ENCODE assay signal across 10 cellular contexts in the genomic region with DNA sequence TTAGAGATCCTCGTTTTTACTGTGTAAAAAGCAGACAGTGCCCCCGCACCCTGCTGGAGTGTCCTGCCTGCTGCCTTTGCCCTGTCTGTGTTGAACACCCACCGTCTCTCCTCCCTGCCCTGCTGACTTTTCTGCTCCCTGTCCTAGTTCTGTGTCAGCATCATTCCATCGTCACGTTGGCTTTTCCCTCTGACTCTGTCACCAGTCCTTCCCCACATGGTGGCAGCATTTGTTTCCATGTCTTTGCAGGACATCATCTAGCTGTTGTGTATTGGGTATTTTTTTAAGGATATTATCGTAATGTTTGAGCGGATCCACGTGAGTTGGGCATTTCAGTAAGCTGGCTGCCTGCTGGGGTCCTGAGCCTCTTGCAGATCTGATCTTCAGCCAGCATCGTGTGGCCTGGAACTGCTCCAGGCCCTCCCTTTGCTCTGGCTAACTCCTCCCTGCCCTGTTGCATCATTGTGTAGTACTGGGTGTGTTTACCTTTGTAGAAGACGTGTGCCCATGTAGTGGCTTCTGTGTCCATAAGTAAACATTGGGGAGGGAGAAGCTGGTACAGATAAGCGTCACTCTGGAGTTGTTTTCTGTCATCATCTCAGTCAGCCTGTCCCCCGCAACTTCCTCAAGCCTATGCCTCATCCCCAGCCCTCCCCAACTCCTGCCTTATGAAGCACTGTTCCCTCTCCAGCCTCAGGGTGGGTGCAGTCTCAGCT. TPM values are rescaled to one million over a fixed set of nuclear protein-coding genes. Genes with fewer than 3 reads are reported as not detected.
DNase-seq lines count a peak whose midpoint lies in the region; ATAC-seq and TF ChIP-seq lines count a peak whose summit lies in the region.
"Had no signal": no experiment of that assay in that cellular context is flagged by ENCODE, and none has a peak within 500 bp of the region (broad histone marks: within the 10 kb centered on the region; RNA-seq: fewer than 3 reads in every experiment).

No MANE protein-coding gene starts in this region.

- ATAC-seq in left ventricle myocardium superior (peak; percentile 33), GM18498 (IDR thresholded peaks at IDR 0.05; ENCODE audit: unreplicated experiment) (no peak)

- intact Hi-C loops in left ventricle myocardium superior (cut with micrococcal nuclease), result no loop called here

- TF ChIP-seq CTCF in VCaP (conservative IDR thresholded peaks at IDR 0.05), result peak; percentile 66

- DNase-seq in SIG-M5 treated with dmso at 0.1 percent for 504 hours (lab: John Stamatoyannopoulos, UW; ENCODE audit: unreplicated experiment), result peak; percentile 25
- DNase-seq in SIG-M5 (lab: John Stamatoyannopoulos, UW), result no peak
- no peak for DNase-seq in left ventricle myocardium superior
- DNase-seq in stromal cell of bone marrow (ENCODE audit: low read depth), result peak; percentile 25
- DNase-seq in SK-N-DZ (ENCODE audit: low spot score), result no peak
- no peak for DNase-seq in SW480 (ENCODE audit: low spot score)
- DNase-seq: ACHN, NCI-H1436 treated with DMSO at 0.1 percent for 48 hours had no signal

- peak overlapping the region; percentile 81 for H3K27ac ChIP-seq in VCaP

RNA-seq across cellular contexts. Expression of a gene that starts 44.2 kb away (rescaled TPM):
- total RNA-seq in left ventricle myocardium superior, result 15.5 TPM
- polyA plus RNA-seq in SK-N-DZ (2014; cell fraction: cytosol; rRNA removed), result 12.0 and 13.9 TPM in 2 replicates
- 13.7 and 25.9 TPM in 2 replicates for polyA plus RNA-seq in SK-N-DZ (2014; cell fraction: nucleus; rRNA removed)

RNA-seq across cellular contexts. Expression of a gene that starts 52.7 kb away (rescaled TPM):
- not detected for total RNA-seq in left ventricle myocardium superior
- 13.9 and 14.5 TPM in 2 replicates for polyA plus RNA-seq in SK-N-DZ (2014; cell fraction: cytosol; rRNA removed)
- 9.4 and 12.4 TPM in 2 replicates for polyA plus RNA-seq in SK-N-DZ (2014; cell fraction: nucleus; rRNA removed)

Comparison
In these comparisons a context has a peak if more than half of its experiments do, and no peak if none do; other contexts are left out.
1. DNase-seq: peak in SIG-M5 treated with dmso at 0.1 percent for 504 hours (single experiment) and stromal cell of bone marrow (single experiment); none in SIG-M5 (single experiment), left ventricle myocardium superior (single experiment), SK-N-DZ (single experiment) and SW480 (single experiment).